In the genomic region with DNA sequence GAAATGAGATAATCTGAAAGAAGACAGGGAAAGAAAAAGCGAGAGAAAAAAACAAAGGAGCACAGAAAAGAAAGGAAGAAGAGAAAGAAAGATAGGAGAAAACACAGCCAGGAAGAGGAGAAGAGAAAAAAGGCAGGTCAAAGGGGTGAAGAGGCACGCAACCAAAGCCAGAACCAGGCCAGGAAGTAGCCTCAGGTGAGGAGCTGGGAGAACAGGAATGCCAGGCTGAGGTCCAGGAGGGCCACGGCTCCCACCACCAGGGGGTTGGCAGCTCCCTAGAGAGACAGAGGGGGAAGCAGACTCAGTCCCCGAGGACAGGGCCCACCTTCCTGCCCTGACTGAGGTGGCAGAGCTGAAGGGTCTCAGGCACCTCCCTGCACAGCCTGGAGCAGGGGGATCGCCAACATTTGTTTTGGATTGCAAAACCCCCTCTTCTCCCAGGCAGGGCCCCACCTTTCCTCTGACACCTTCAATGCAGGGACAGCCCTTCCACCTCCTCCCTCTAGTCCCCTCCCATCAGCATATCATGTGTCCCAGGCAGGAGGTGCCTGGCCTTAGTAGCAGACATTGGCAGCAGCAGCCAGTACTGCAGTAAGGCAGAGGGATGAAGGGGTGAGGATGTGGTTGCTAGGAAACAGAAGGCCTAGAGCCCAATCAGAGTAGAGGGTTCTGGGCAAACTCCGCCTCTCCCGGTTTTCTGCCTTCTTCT, we compare ENCODE assay signal across 9 cellular contexts. TPM values are rescaled to one million over a fixed set of nuclear protein-coding genes. Genes with fewer than 3 reads are reported as not detected.
DNase-seq lines count a peak whose midpoint lies in the region; ATAC-seq and TF ChIP-seq lines count a peak whose summit lies in the region.
"Had no signal": no experiment of that assay in that cellular context is flagged by ENCODE, and none has a peak within 500 bp of the region (broad histone marks: within the 10 kb centered on the region; RNA-seq: fewer than 3 reads in every experiment).

No MANE protein-coding gene starts in this region.

- peaks cover 15% of the 10 kb centered on the region for H3K36me3 ChIP-seq in HUES64 (ENCODE audit: insufficient read depth, low read length)

- H3K4me3 ChIP-seq in HUES64 (ENCODE audit: low read length) = no peak overlapping the region
- H3K4me3 ChIP-seq: lung had no signal

- peak; percentile 87 for DNase-seq in DMS 273 (lab: John Stamatoyannopoulos, UW; ENCODE audit: unreplicated experiment)
- DNase-seq in activated CD8-positive, alpha-beta T cell treated with anti-CD3 and anti-CD28 coated beads for 36 hours = peak; percentile 20
- DNase-seq in COLO829 (ENCODE audit: low spot score) = no peak
- DNase-seq in SKM-1 (lab: John Stamatoyannopoulos, UW; ENCODE audit: unreplicated experiment) = no peak
- no peak for DNase-seq in globus pallidus (ENCODE audit: low spot score)

- peaks cover 12% of the 10 kb centered on the region for H3K36me3 Mint-ChIP-seq in activated CD8-positive, alpha-beta T cell treated with anti-CD3 and anti-CD28 coated beads for 36 hours (ENCODE audit: low read depth)

- intact Hi-C loops in activated CD8-positive, alpha-beta T cell treated with anti-CD3 and anti-CD28 coated beads for 36 hours (cut with micrococcal nuclease) = no loop called here

- H3K4me3 Mint-ChIP-seq in activated CD8-positive, alpha-beta T cell treated with anti-CD3 and anti-CD28 coated beads for 36 hours = no peak overlapping the region

- peaks cover 19% of the 10 kb centered on the region for H3K4me1 Mint-ChIP-seq in activated CD8-positive, alpha-beta T cell treated with anti-CD3 and anti-CD28 coated beads for 36 hours (ENCODE audit: low read depth)

- H3K27ac ChIP-seq in HUES64 (ENCODE audit: low read depth, low read length) (peak overlapping the region; percentile 35; the same call in 1 of the 2 replicates), layer of hippocampus (ENCODE audit: low read depth, low read length) (peak overlapping the region; percentile 68)

- no peaks in the 10 kb centered on the region for H3K9me3 Mint-ChIP-seq in activated CD8-positive, alpha-beta T cell treated with anti-CD3 and anti-CD28 coated beads for 36 hours

- POLR2A ChIA-PET in activated CD8-positive, alpha-beta T cell treated with anti-CD3 and anti-CD28 coated beads for 36 hours (lab: Charles Lee) = no interaction called here

- CTCF ChIA-PET in activated CD8-positive, alpha-beta T cell treated with anti-CD3 and anti-CD28 coated beads for 36 hours (lab: Charles Lee) = interaction anchor here (1.0 to 5.5 kb wide), 6 partner anchors 12 to 95 kb away, joined by 3 to 51 read pairs (median 6); a partner anchor contains a TSS

- no peak overlapping the region for H3K9ac ChIP-seq in HUES64 (ENCODE audit: low read depth, low read length)

- no peak for TF ChIP-seq CTCF in activated CD8-positive, alpha-beta T cell treated with anti-CD3 and anti-CD28 coated beads for 36 hours (IDR thresholded peaks at IDR 0.05)

- H3K27ac Mint-ChIP-seq in activated CD8-positive, alpha-beta T cell treated with anti-CD3 and anti-CD28 coated beads for 36 hours = peak overlapping the region; percentile 4

- no peaks in the 10 kb centered on the region for H3K9me3 ChIP-seq in HUES64 (ENCODE audit: insufficient read depth, low read depth, low read length)

- ATAC-seq in activated CD8-positive, alpha-beta T cell treated with anti-CD3 and anti-CD28 coated beads for 36 hours = peak; percentile 15
- no peak for ATAC-seq in HG02610 (IDR thresholded peaks at IDR 0.05; ENCODE audit: unreplicated experiment)

- no peaks in the 10 kb centered on the region for H3K27me3 ChIP-seq in HUES64 (ENCODE audit: insufficient read depth, low read length)
- no peaks in the 10 kb centered on the region for H3K27me3 ChIP-seq in layer of hippocampus (ENCODE audit: control insufficient read depth, insufficient read depth, low read length)

- peaks cover 10% of the 10 kb centered on the region for H3K27me3 Mint-ChIP-seq in activated CD8-positive, alpha-beta T cell treated with anti-CD3 and anti-CD28 coated beads for 36 hours

- WGBS in HUES64 = 68% methylated on average over 6 of the region's 7 CpGs

- peaks cover 29% of the 10 kb centered on the region for H3K4me1 ChIP-seq in HUES64 (ENCODE audit: insufficient read depth, low read length)

RNA-seq across cellular contexts. Expression of a gene that starts 2.0 kb away (rescaled TPM):
- polyA plus RNA-seq in HUES64 (2013, experiment 1 of 2) = 36.2 TPM
- polyA plus RNA-seq in HUES64 (2013, experiment 2 of 2) = 41.1 TPM
- total RNA-seq in activated CD8-positive, alpha-beta T cell treated with anti-CD3 and anti-CD28 coated beads for 36 hours = 100 to 1,000 TPM; 146 to 155 TPM

RNA-seq across cellular contexts. Expression of a gene that starts 9.0 kb away (rescaled TPM):
- polyA plus RNA-seq in HUES64 (2013, experiment 1 of 2) = 13.9 TPM
- 17.3 TPM for polyA plus RNA-seq in HUES64 (2013, experiment 2 of 2)
- under 1 TPM; 0.25 to 0.51 TPM for total RNA-seq in activated CD8-positive, alpha-beta T cell treated with anti-CD3 and anti-CD28 coated beads for 36 hours

RNA-seq across cellular contexts. Expression of a gene that starts 13.5 kb away (rescaled TPM):
- polyA plus RNA-seq in HUES64 (2013, experiment 1 of 2) = 13.6 TPM
- 17.4 TPM for polyA plus RNA-seq in HUES64 (2013, experiment 2 of 2)
- total RNA-seq in activated CD8-positive, alpha-beta T cell treated with anti-CD3 and anti-CD28 coated beads for 36 hours = 1 to 10 TPM; 5.1 to 7.6 TPM

RNA-seq across cellular contexts. Expression of a gene that starts 18.0 kb away (rescaled TPM):
- polyA plus RNA-seq in HUES64 (2013, experiment 1 of 2) = 14.5 TPM
- polyA plus RNA-seq in HUES64 (2013, experiment 2 of 2) = 15.4 TPM
- 1 to 10 TPM in 1 of 2 experiments, under 1 TPM in 1; 0.78 to 1.0 TPM for total RNA-seq in activated CD8-positive, alpha-beta T cell treated with anti-CD3 and anti-CD28 coated beads for 36 hours

Comparison
In these comparisons a context has a peak if more than half of its experiments do, and no peak if none do; other contexts are left out.
1. DNase-seq: peak in DMS 273 (single experiment) and activated CD8-positive, alpha-beta T cell treated with anti-CD3 and anti-CD28 coated beads for 36 hours (single experiment); none in COLO829 (single experiment), SKM-1 (single experiment) and globus pallidus (single experiment).